Comparison of ENCODE assay signal across 21 cellular contexts in the genomic region with DNA sequence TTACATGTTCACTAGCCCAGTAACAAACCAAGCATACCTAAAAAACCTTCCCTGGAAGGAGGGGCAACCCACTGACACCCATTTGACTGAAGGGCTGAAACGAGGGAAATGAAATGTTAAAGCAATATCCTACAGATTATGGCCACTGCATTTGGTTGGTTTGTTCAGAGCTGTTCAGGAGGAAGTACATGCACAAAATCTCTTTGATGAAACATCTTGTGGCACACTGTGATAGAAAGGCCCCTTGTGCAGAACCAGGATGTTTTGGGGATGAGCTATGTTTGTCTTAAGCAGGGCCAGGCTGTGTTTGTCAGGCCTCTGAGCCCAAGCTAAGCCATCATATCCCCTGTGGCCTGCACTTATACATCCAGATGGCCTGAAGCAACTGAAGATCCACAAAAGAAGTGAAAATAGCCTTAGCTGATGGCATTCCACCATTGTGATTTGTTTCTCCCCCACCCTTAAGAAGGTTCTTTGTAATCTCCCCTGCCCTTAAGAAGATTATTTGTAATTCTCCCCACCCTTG.
DNase-seq lines count a peak whose midpoint lies in the region; ATAC-seq and TF ChIP-seq lines count a peak whose summit lies in the region.
"Had no signal": no experiment of that assay in that cellular context is flagged by ENCODE, and none has a peak within 500 bp of the region (broad histone marks: within the 10 kb centered on the region; RNA-seq: fewer than 3 reads in every experiment).

No MANE protein-coding gene starts in this region.

- no peaks in the 10 kb centered on the region for H3K27me3 Mint-ChIP-seq in Caco-2 (ENCODE audit: insufficient read depth, unreplicated experiment)
- H3K27me3 Mint-ChIP-seq in glutamatergic neuron (ENCODE audit: unreplicated experiment): no peaks in the 10 kb centered on the region
- H3K27me3 Mint-ChIP-seq in T-helper 17 cell: peaks cover 5% of the 10 kb centered on the region

- H3K36me3 ChIP-seq in Caco-2 (ENCODE audit: control insufficient read depth, insufficient read depth, low read length): peaks cover 3% of the 10 kb centered on the region
- H3K36me3 ChIP-seq: BLaER1 had no signal

- peaks cover 25% of the 10 kb centered on the region for H3K4me1 Mint-ChIP-seq in Caco-2 (ENCODE audit: low read depth, unreplicated experiment)
- peaks cover 7% of the 10 kb centered on the region for H3K4me1 Mint-ChIP-seq in glutamatergic neuron (ENCODE audit: low read depth, unreplicated experiment)
- no peaks in the 10 kb centered on the region for H3K4me1 Mint-ChIP-seq in T-helper 17 cell
- H3K4me1 Mint-ChIP-seq: CD4-positive, CD25-positive, alpha-beta regulatory T cell had no signal

- H3K4me1 ChIP-seq in Caco-2: peaks cover 45% of the 10 kb centered on the region
- H3K4me1 ChIP-seq: BLaER1 had no signal

- POLR2A ChIA-PET in Caco-2 (lab: Charles Lee): no interaction called here

- CTCF ChIA-PET in Caco-2 (lab: Charles Lee): no interaction called here

- H3K9me3 Mint-ChIP-seq in Caco-2 (ENCODE audit: unreplicated experiment): peaks cover 42% of the 10 kb centered on the region
- H3K9me3 Mint-ChIP-seq in glutamatergic neuron (ENCODE audit: unreplicated experiment): peaks cover 13% of the 10 kb centered on the region

- H3K4me3 ChIP-seq in Caco-2 (ENCODE audit: low read depth, low read length): no peak overlapping the region
- H3K4me3 ChIP-seq: BLaER1, K562 had no signal

- TF ChIP-seq CTCF in Caco-2 (IDR thresholded peaks at IDR 0.05; ENCODE audit: insufficient read depth in 1 of 2, low read depth in 1 of 2, low read length in 1 of 2, severe bottlenecking in 1 of 2, unreplicated experiment in 1 of 2): no peak
- TF ChIP-seq CTCF in glutamatergic neuron (IDR thresholded peaks at IDR 0.05; ENCODE audit: partially characterized antibody, unreplicated experiment): no peak
- no peak for TF ChIP-seq CTCF in GM13976 (IDR thresholded peaks at IDR 0.05; ENCODE audit: borderline replicate concordance, control extremely low read depth, extremely low read depth, insufficient read depth, missing control alignments)

- peak overlapping the region; percentile 52 for H3K27ac Mint-ChIP-seq in Caco-2 (ENCODE audit: unreplicated experiment)
- peak overlapping the region; percentile 20 for H3K27ac Mint-ChIP-seq in glutamatergic neuron (ENCODE audit: unreplicated experiment)
- H3K27ac Mint-ChIP-seq in T-helper 17 cell: no peak overlapping the region
- H3K27ac Mint-ChIP-seq: CD4-positive, CD25-positive, alpha-beta regulatory T cell had no signal

- H3K4me3 Mint-ChIP-seq in Caco-2 (ENCODE audit: unreplicated experiment) (no peak overlapping the region), glutamatergic neuron (ENCODE audit: unreplicated experiment) (no peak overlapping the region), T-helper 17 cell (no peak overlapping the region)
- H3K4me3 Mint-ChIP-seq: CD4-positive, CD25-positive, alpha-beta regulatory T cell had no signal

- H3K9me3 ChIP-seq in Caco-2 (peaks cover 73% of the 10 kb centered on the region), T-helper 17 cell (ENCODE audit: control insufficient read depth, low read length, poor library complexity, severe bottlenecking) (no peaks in the 10 kb centered on the region)

- intact Hi-C loops in Caco-2 (cut with micrococcal nuclease; ENCODE audit: unreplicated experiment): no loop called here

- DNase-seq in Caco-2: no peak
- DNase-seq in KBM-7: peak; percentile 3
- DNase-seq in RPMI7951 (ENCODE audit: low read depth): peak; percentile 14
- no peak for DNase-seq in glutamatergic neuron
- DNase-seq in GM13976 (ENCODE audit: low spot score): no peak
- no peak for DNase-seq in T-helper 17 cell
- no peak for DNase-seq in activated CD4-positive, alpha-beta T cell treated with anti-CD3 and anti-CD28 coated beads, Interleukin-2, amount 50 U/mL, for 4 hours
- DNase-seq: 8988T; ACHN; CD4-positive, CD25-positive, alpha-beta regulatory T cell; EL; GF-D8; NCI-H1417; NCI-H1694 treated with DMSO at 0.1 percent for 48 hours; NCI-H2081; NCI-H2227 treated with DMSO at 0.1 percent for 48 hours had no signal

- ATAC-seq in HG02970 (IDR thresholded peaks at IDR 0.05; ENCODE audit: low FRiP score, unreplicated experiment) (no peak), T-helper 17 cell (no peak)
- ATAC-seq: HCT116, K562, SK-N-SH treated with all-trans-retinoic acid at 6 μM for 48 hours had no signal

- H3K27me3 ChIP-seq in Caco-2 (replicated peaks; ENCODE audit: control insufficient read depth, insufficient read depth, low read length): no peaks in the 10 kb centered on the region
- H3K27me3 ChIP-seq: BLaER1 had no signal

- BruUV-seq in Caco-2 (replicated peaks; lab: Mats Ljungman, UMichigan): no TSS peak

- in situ Hi-C loops in KBM-7 (cut with MboI; ENCODE audit: low pct_unique_long_range_greater_than_20kb, low sequenced_read_pairs) (no loop called here), GM13976 (cut with MboI; ENCODE audit: low sequenced_read_pairs, unreplicated experiment) (no loop called here)

- H3K36me3 Mint-ChIP-seq in Caco-2 (ENCODE audit: insufficient read depth, unreplicated experiment): peaks cover 26% of the 10 kb centered on the region
- peaks cover 24% of the 10 kb centered on the region for H3K36me3 Mint-ChIP-seq in glutamatergic neuron (ENCODE audit: unreplicated experiment)
- H3K36me3 Mint-ChIP-seq in T-helper 17 cell (ENCODE audit: low read depth): no peaks in the 10 kb centered on the region
- H3K36me3 Mint-ChIP-seq: CD4-positive, CD25-positive, alpha-beta regulatory T cell had no signal

Comparison
In these comparisons a context has a peak if more than half of its experiments do, and no peak if none do; other contexts are left out.
1. DNase-seq: peak in KBM-7 (single experiment) and RPMI7951 (single experiment); none in Caco-2 (0 of 2), glutamatergic neuron (single experiment), GM13976 (single experiment), T-helper 17 cell (0 of 3) and activated CD4-positive, alpha-beta T cell treated with anti-CD3 and anti-CD28 coated beads, Interleukin-2, amount 50 U/mL, for 4 hours (0 of 2).